Comparison of ENCODE assay signal across 19 cellular contexts in genomic region chr11:45165806-45166603, GRCh38.
"Had no signal": no experiment of that assay in that cellular context is flagged by ENCODE, and none has a peak within 500 bp of the region (broad histone marks: within the 10 kb centered on the region; RNA-seq: fewer than 3 reads in every experiment).

No MANE protein-coding gene starts in this region.

- H3K9me3 ChIP-seq: heart left ventricle, psoas muscle, stomach, thoracic aorta, transverse colon had no signal

- DNase-seq: foreskin melanocyte; hippocampal formation; left colon; left ventricle myocardium superior; mesendoderm; naive B cell; occipital lobe; psoas muscle; retina; stimulated activated CD4-positive, alpha-beta T cell treated with anti-CD3 and anti-CD28 coated beads, Interleukin-12 subunit alpha, Interleukin-12 subunit beta, amount 100 ng/mL, for 4 hours; stimulated activated naive CD4-positive, alpha-beta T cell; stomach; substantia nigra; transverse colon had no signal

- ATAC-seq: heart left ventricle, left ventricle myocardium superior, psoas muscle, sciatic nerve had no signal

- H3K27me3 ChIP-seq: heart left ventricle, stomach, transverse colon had no signal

- H3K36me3 ChIP-seq: heart left ventricle, stomach, thoracic aorta, transverse colon had no signal

- H3K4me3 ChIP-seq: heart left ventricle, lung, psoas muscle, skin epidermis, stomach, thoracic aorta, transverse colon had no signal

- H3K27ac ChIP-seq: heart left ventricle, psoas muscle, skin epidermis, stomach, transverse colon had no signal
